15 cellular contexts compared by ENCODE assay signal in the genomic region with DNA sequence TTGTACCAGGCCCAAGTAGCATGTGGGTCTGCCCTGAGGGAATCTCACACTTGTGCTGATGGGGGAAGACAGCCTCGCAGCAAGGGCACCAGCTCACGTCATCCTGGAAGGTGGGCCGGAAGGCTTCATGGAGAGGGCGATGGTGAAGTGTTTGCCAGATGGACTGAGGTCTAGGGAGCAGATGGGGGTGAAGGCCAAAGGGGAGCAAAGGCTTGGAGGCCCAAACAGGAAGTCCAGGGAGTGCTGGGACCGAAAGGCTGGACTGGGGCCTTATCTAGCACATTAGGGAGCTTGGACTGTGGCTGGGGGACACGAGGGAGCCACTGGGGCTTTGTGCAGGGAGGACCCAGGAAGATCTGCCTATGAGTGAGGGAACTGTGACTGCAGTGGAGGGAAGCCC. TPM values are rescaled to one million over a fixed set of nuclear protein-coding genes. Genes with fewer than 3 reads are reported as not detected.
DNase-seq lines count a peak whose midpoint lies in the region; ATAC-seq and TF ChIP-seq lines count a peak whose summit lies in the region.
"Had no signal": no experiment of that assay in that cellular context is flagged by ENCODE, and none has a peak within 500 bp of the region (broad histone marks: within the 10 kb centered on the region; RNA-seq: fewer than 3 reads in every experiment).

No MANE protein-coding gene starts in this region.

- peak overlapping the region; percentile 70 to 83 (median 75) for H3K4me3 Mint-ChIP-seq in CD4-positive, CD25-positive, alpha-beta regulatory T cell
- H3K4me3 Mint-ChIP-seq in central memory CD8-positive, alpha-beta T cell, result peak overlapping the region; percentile 67

- DNase-seq in CD4-positive, CD25-positive, alpha-beta regulatory T cell, result no peak
- DNase-seq in central memory CD8-positive, alpha-beta T cell (ENCODE audit: low spot score in 2 of 2), result no peak
- DNase-seq in left lung, result no peak
- no peak for DNase-seq in AG20443 (ENCODE audit: low spot score)
- DNase-seq: glutamatergic neuron, KG1, NCI-H187, NCI-H748 treated with DMSO at 0.1 percent for 48 hours, SHP77, testis had no signal

- no peak for ATAC-seq in CD4-positive, CD25-positive, alpha-beta regulatory T cell (ENCODE audit: low read depth in 2 of 2)
- no peak for ATAC-seq in central memory CD8-positive, alpha-beta T cell (replicated peaks; ENCODE audit: extremely low read depth, poor library complexity, severe bottlenecking)
- ATAC-seq in left lung, result no peak
- ATAC-seq in HG03469 (IDR thresholded peaks at IDR 0.05; ENCODE audit: unreplicated experiment), result no peak

- no peaks in the 10 kb centered on the region for H3K36me3 Mint-ChIP-seq in CD4-positive, CD25-positive, alpha-beta regulatory T cell
- H3K36me3 Mint-ChIP-seq in central memory CD8-positive, alpha-beta T cell (ENCODE audit: insufficient read depth), result peaks cover 2% of the 10 kb centered on the region

- TF ChIP-seq POLR2A in GM19099 (IDR thresholded peaks at IDR 0.05; ENCODE audit: extremely low read depth, insufficient read length, low read depth), result peak; percentile 20

- no peaks in the 10 kb centered on the region for H3K27me3 ChIP-seq in CD4-positive, CD25-positive, alpha-beta regulatory T cell (ENCODE audit: control insufficient read depth, insufficient read depth, low read length)
- peaks cover 17 to 55% of the 10 kb centered on the region in 2 donors for H3K27me3 ChIP-seq in left lung
- H3K27me3 ChIP-seq: testis had no signal

- no peaks in the 10 kb centered on the region for H3K9me3 ChIP-seq in CD4-positive, CD25-positive, alpha-beta regulatory T cell (ENCODE audit: control insufficient read depth in 2 of 2, low read length in 2 of 2)
- no peaks in the 10 kb centered on the region for H3K9me3 ChIP-seq in left lung
- H3K9me3 ChIP-seq: breast epithelium, testis had no signal

- H3K27me3 Mint-ChIP-seq in CD4-positive, CD25-positive, alpha-beta regulatory T cell, result peaks cover 13% of the 10 kb centered on the region
- no peaks in the 10 kb centered on the region for H3K27me3 Mint-ChIP-seq in central memory CD8-positive, alpha-beta T cell

- no peak overlapping the region for H3K27ac ChIP-seq in CD4-positive, CD25-positive, alpha-beta regulatory T cell (ENCODE audit: insufficient read depth, low read length, poor library complexity, severe bottlenecking)
- H3K27ac ChIP-seq in left lung, result no peak overlapping the region
- H3K27ac ChIP-seq: breast epithelium, testis had no signal

- H3K4me1 Mint-ChIP-seq in CD4-positive, CD25-positive, alpha-beta regulatory T cell, result peaks cover 0 to 32% (median 4%) of the 10 kb centered on the region in 4 donors
- peaks cover 26% of the 10 kb centered on the region for H3K4me1 Mint-ChIP-seq in central memory CD8-positive, alpha-beta T cell

- H3K4me3 ChIP-seq in CD4-positive, CD25-positive, alpha-beta regulatory T cell (ENCODE audit: low read depth, low read length), result no peak overlapping the region
- no peak overlapping the region for H3K4me3 ChIP-seq in left lung
- H3K4me3 ChIP-seq: breast epithelium, testis had no signal

- peaks cover 12% of the 10 kb centered on the region for H3K4me1 ChIP-seq in CD4-positive, CD25-positive, alpha-beta regulatory T cell (ENCODE audit: control insufficient read depth, insufficient read depth, low read length, poor library complexity, severe bottlenecking)
- H3K4me1 ChIP-seq in left lung, result peaks cover 4 to 13% of the 10 kb centered on the region in 2 donors
- H3K4me1 ChIP-seq: breast epithelium had no signal

- no peaks in the 10 kb centered on the region for H3K36me3 ChIP-seq in CD4-positive, CD25-positive, alpha-beta regulatory T cell (ENCODE audit: control insufficient read depth, insufficient read depth, low read length)
- no peaks in the 10 kb centered on the region for H3K36me3 ChIP-seq in left lung
- H3K36me3 ChIP-seq: breast epithelium had no signal

- H3K9me3 Mint-ChIP-seq in CD4-positive, CD25-positive, alpha-beta regulatory T cell, result no peaks in the 10 kb centered on the region
- H3K9me3 Mint-ChIP-seq in central memory CD8-positive, alpha-beta T cell, result no peaks in the 10 kb centered on the region

- TF ChIP-seq CTCF in left lung (IDR thresholded peaks at IDR 0.05), result no peak

- peak overlapping the region; percentile 62 to 96 (median 78) for H3K27ac Mint-ChIP-seq in CD4-positive, CD25-positive, alpha-beta regulatory T cell
- peak overlapping the region; percentile 72 for H3K27ac Mint-ChIP-seq in central memory CD8-positive, alpha-beta T cell (ENCODE audit: low read depth)

- intact Hi-C loops in left lung (cut with DNase I), result no loop called here

RNA-seq across cellular contexts. Expression of a gene that starts 1.2 kb away (rescaled TPM):
- total RNA-seq in CD4-positive, CD25-positive, alpha-beta regulatory T cell, result 10.1 TPM
- polyA plus RNA-seq in CD4-positive, CD25-positive, alpha-beta regulatory T cell, result 1 to 10 TPM; 1.2 to 3.6 (median 2.0) TPM
- under 1 TPM; 0.15 to 0.42 TPM for total RNA-seq in left lung
- polyA plus RNA-seq: CD14-positive monocyte had no signal

RNA-seq across cellular contexts. Expression of a gene that starts 12.9 kb away (rescaled TPM):
- 0.27 TPM for total RNA-seq in CD4-positive, CD25-positive, alpha-beta regulatory T cell
- polyA plus RNA-seq in CD4-positive, CD25-positive, alpha-beta regulatory T cell, result under 1 TPM in 1 of 4 donors, not detected in 3; 0.28 TPM
- not detected for total RNA-seq in left lung
- total RNA-seq: breast epithelium, kidney epithelial cell had no signal
- polyA plus RNA-seq: CD14-positive monocyte had no signal

RNA-seq across cellular contexts. Expression of a gene that starts 19.1 kb away (rescaled TPM):
- total RNA-seq in CD4-positive, CD25-positive, alpha-beta regulatory T cell, result 33.9 TPM
- 10 to 100 TPM; 52.9 to 75.7 (median 65.8) TPM for polyA plus RNA-seq in CD4-positive, CD25-positive, alpha-beta regulatory T cell
- total RNA-seq in left lung, result 10 to 100 TPM in 1 of 2 donors, 1 to 10 TPM in 1; 9.6 to 12.0 TPM

RNA-seq across cellular contexts. Expression of a gene that starts 41.4 kb away (rescaled TPM):
- total RNA-seq in CD4-positive, CD25-positive, alpha-beta regulatory T cell, result 0.67 TPM
- polyA plus RNA-seq in CD4-positive, CD25-positive, alpha-beta regulatory T cell, result under 1 TPM in 3 of 4 donors, not detected in 1; 0.11 to 0.49 (median 0.39) TPM
- 1 to 10 TPM in 1 of 2 donors, under 1 TPM in 1; 0.99 to 2.0 TPM for total RNA-seq in left lung
